ENCODE assay signal across 11 cellular contexts in the genomic region with DNA sequence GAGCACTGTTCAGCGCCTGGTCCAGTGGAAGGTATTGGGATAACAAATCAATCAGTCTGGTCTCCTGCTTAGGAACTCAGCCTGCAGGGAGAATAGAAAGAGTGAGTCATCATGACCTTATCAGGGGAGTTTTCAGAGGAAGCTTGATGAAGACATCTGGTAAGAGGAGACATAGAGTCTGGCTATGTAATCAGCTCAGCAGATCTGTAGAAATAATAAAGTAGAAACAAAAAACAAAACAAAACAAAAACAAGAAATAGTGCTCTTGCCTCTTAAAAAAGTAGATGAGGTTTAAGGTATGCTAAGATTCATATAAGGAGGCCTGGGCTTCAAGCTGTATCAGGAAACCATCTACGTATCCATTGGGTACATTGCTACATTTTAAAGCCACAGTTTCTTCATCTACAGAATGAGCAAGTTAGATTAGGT. TPM values are rescaled to one million over a fixed set of nuclear protein-coding genes. Genes with fewer than 3 reads are reported as not detected.
DNase-seq lines count a peak whose midpoint lies in the region; ATAC-seq and TF ChIP-seq lines count a peak whose summit lies in the region.
"Had no signal": no experiment of that assay in that cellular context is flagged by ENCODE, and none has a peak within 500 bp of the region (broad histone marks: within the 10 kb centered on the region; RNA-seq: fewer than 3 reads in every experiment).

No MANE protein-coding gene starts in this region.

- H3K27ac Mint-ChIP-seq in HFFc6, result peak overlapping the region; percentile 85
- H3K27ac Mint-ChIP-seq: activated CD4-positive, alpha-beta T cell treated with anti-CD3 and anti-CD28 coated beads, Interleukin-2, amount 10 ng/mL, durations not matched to agents 7 days and 5 days had no signal

- H3K4me1 Mint-ChIP-seq in HFFc6 (ENCODE audit: low read depth), result peaks cover 76% of the 10 kb centered on the region

- H3K27me3 Mint-ChIP-seq in HFFc6 (ENCODE audit: insufficient read depth), result no peaks in the 10 kb centered on the region; the same call in none of the 2 replicates
- H3K27me3 Mint-ChIP-seq: activated CD4-positive, alpha-beta T cell treated with anti-CD3 and anti-CD28 coated beads, Interleukin-2, amount 10 ng/mL, durations not matched to agents 7 days and 5 days had no signal

- DNase-seq in AG08396 (ENCODE audit: low spot score) (peak; percentile 53), HFFc6 (peak; percentile 89), amniotic stem cell (lab: John Stamatoyannopoulos, UW) (peak; percentile 62), left lung (no peak), NCI-H2196 treated with DMSO at 0.1 percent for 48 hours (lab: John Stamatoyannopoulos, UW; ENCODE audit: unreplicated experiment) (no peak), anterior cingulate cortex (lab: John Stamatoyannopoulos, UW) (no peak)
- DNase-seq in stimulated activated CD4-positive, alpha-beta T cell treated with anti-CD3 and anti-CD28 coated beads, Interleukin-1b, Interleukin-23, amount 100 ng/mL, for 48 hours, result no peak
- DNase-seq: activated CD4-positive, alpha-beta T cell treated with anti-CD3 and anti-CD28 coated beads, Interleukin-2, amount 10 ng/mL, durations not matched to agents 7 days and 5 days; DND-41; NCI-H526 had no signal

- H3K4me3 ChIP-seq in left lung, result no peak overlapping the region

- H3K4me3 Mint-ChIP-seq in HFFc6, result peak overlapping the region; percentile 50
- H3K4me3 Mint-ChIP-seq: activated CD4-positive, alpha-beta T cell treated with anti-CD3 and anti-CD28 coated beads, Interleukin-2, amount 10 ng/mL, durations not matched to agents 7 days and 5 days had no signal

- H3K9me3 Mint-ChIP-seq in HFFc6, result no peaks in the 10 kb centered on the region
- H3K9me3 Mint-ChIP-seq: activated CD4-positive, alpha-beta T cell treated with anti-CD3 and anti-CD28 coated beads, Interleukin-2, amount 10 ng/mL, durations not matched to agents 7 days and 5 days had no signal

- peak; percentile 51 for ATAC-seq in left lung
- ATAC-seq in HG03135 (IDR thresholded peaks at IDR 0.05; ENCODE audit: unreplicated experiment), result no peak

- H3K27me3 ChIP-seq in left lung, result no peaks in the 10 kb centered on the region

- H3K9me3 ChIP-seq in left lung, result no peaks in the 10 kb centered on the region

- H3K27ac ChIP-seq in left lung, result peak overlapping the region in 1 of 2 donors; percentile 55

- no peaks in the 10 kb centered on the region for H3K36me3 ChIP-seq in left lung

- TF ChIP-seq CTCF in HFFc6 (IDR thresholded peaks at IDR 0.05) (no peak), left lung (IDR thresholded peaks at IDR 0.05) (no peak)

- intact Hi-C loops in left lung (cut with DNase I), result no loop called here

- H3K36me3 Mint-ChIP-seq in HFFc6 (ENCODE audit: low read depth), result no peaks in the 10 kb centered on the region

- peaks cover 9 to 23% of the 10 kb centered on the region in 2 donors for H3K4me1 ChIP-seq in left lung

RNA-seq across cellular contexts. Expression of a gene that starts 14.4 kb away (rescaled TPM):
- total RNA-seq in HFFc6 (2021; fragmentation: NEBNext Ultra II Directional; extraction: Animal tissue kit (Norgen Biotek cat#: 25700)), result not detected
- total RNA-seq in left lung, result not detected

RNA-seq across cellular contexts. Expression of a gene that starts 48.8 kb away (rescaled TPM):
- not detected for total RNA-seq in HFFc6 (2021; fragmentation: NEBNext Ultra II Directional; extraction: Animal tissue kit (Norgen Biotek cat#: 25700))
- not detected for total RNA-seq in left lung
- total RNA-seq: activated CD4-positive, alpha-beta T cell treated with anti-CD3 and anti-CD28 coated beads, Interleukin-2, amount 10 ng/mL, durations not matched to agents 7 days and 5 days had no signal

Comparison
In these comparisons a context has a peak if more than half of its experiments do, and no peak if none do; other contexts are left out.
1. DNase-seq: peak in AG08396 (single experiment), HFFc6 (single experiment) and amniotic stem cell (single experiment); none in left lung (0 of 2), stimulated activated CD4-positive, alpha-beta T cell treated with anti-CD3 and anti-CD28 coated beads, Interleukin-1b, Interleukin-23, amount 100 ng/mL, for 48 hours (single experiment), NCI-H2196 treated with DMSO at 0.1 percent for 48 hours (single experiment) and anterior cingulate cortex (0 of 58).